Comparison of ENCODE assay signal across 15 cellular contexts in the genomic region with DNA sequence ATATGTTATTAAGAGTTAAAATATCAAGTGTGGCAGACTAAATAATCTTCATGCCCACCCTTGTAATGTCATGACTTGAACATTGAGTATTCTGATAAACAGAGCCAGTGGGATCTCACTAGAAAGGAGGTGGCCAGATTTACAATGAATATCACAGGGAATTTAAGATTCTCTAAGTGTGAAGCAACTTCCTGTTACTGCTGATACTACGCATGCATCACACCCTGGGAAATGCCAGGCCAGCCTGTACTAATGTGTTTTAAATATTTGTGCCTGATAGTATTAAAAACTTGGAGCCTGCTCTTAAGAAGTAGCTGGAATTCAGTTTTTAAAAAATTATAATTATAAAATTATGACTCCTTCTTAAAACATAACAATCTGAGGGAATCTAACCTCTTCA.
A peak's percentile ranks its signal among the peaks of the same experiment; 100 is the strongest.
DNase-seq lines count a peak whose midpoint lies in the region; ATAC-seq, FAIRE-seq and TF ChIP-seq lines count a peak whose summit lies in the region.
"Had no signal": no experiment of that assay in that cellular context is flagged by ENCODE, and none has a peak within 500 bp of the region (broad histone marks: within the 10 kb centered on the region; RNA-seq: fewer than 3 reads in every experiment).

No MANE protein-coding gene starts in this region.

- CTCF ChIA-PET in CD4-positive, alpha-beta T cell (lab: Charles Lee): interaction anchor here (1.5 to 2.0 kb wide), 2 partner anchors 20 to 81 kb away, joined by 3 to 6 read pairs; no protein-coding TSS in a partner anchor

- H3K27ac ChIP-seq in ACC112 (ENCODE audit: low read depth, low read length): peak overlapping the region; percentile 89
- peak overlapping the region; percentile 84 for H3K27ac ChIP-seq in brain microvascular endothelial cell
- peak overlapping the region; percentile 90 for H3K27ac ChIP-seq in keratinocyte (ENCODE audit: control insufficient read depth, insufficient read depth, low read length)
- no peak overlapping the region for H3K27ac ChIP-seq in CD4-positive, alpha-beta T cell (ENCODE audit: low read depth, low read length)
- H3K27ac ChIP-seq: KMS-11, pancreas had no signal

- no peaks in the 10 kb centered on the region for H3K36me3 Mint-ChIP-seq in CD4-positive, alpha-beta T cell (ENCODE audit: low read depth)
- H3K36me3 Mint-ChIP-seq: CD14-positive monocyte had no signal

- H3K79me2 ChIP-seq in ACC112 (ENCODE audit: control insufficient read depth, insufficient read depth, low read length, unreplicated experiment) (no peaks in the 10 kb centered on the region), keratinocyte (ENCODE audit: control insufficient read depth, insufficient read depth, low read length) (no peaks in the 10 kb centered on the region)

- no peak overlapping the region for H3K4me3 ChIP-seq in ACC112 (ENCODE audit: low read depth, low read length)
- H3K4me3 ChIP-seq in brain microvascular endothelial cell (ENCODE audit: low read depth, low read length): no peak overlapping the region
- no peak overlapping the region for H3K4me3 ChIP-seq in keratinocyte (ENCODE audit: control insufficient read depth in 2 of 3, extremely low read depth in 1 of 3, insufficient read depth in 2 of 3, low read depth in 1 of 3, low read length in 3 of 3)
- H3K4me3 ChIP-seq: coronary artery, pancreas had no signal

- no peak overlapping the region for H3K4me3 Mint-ChIP-seq in CD4-positive, alpha-beta T cell
- H3K4me3 Mint-ChIP-seq: activated T-cell treated with anti-CD3 and anti-CD28 coated beads, Interleukin-2, amount 50 U/mL, for 4 hours; CD14-positive monocyte had no signal

- peak; percentile 78 for FAIRE-seq in keratinocyte (lab: Jason Lieb, UNC)
- FAIRE-seq: pancreas had no signal

- H3K4me1 Mint-ChIP-seq in CD4-positive, alpha-beta T cell (ENCODE audit: low read depth): no peaks in the 10 kb centered on the region

- H3K36me3 ChIP-seq in ACC112 (ENCODE audit: insufficient read depth, low read length) (no peaks in the 10 kb centered on the region), brain microvascular endothelial cell (replicated peaks) (no peaks in the 10 kb centered on the region), keratinocyte (ENCODE audit: control insufficient read depth in 2 of 2, extremely low read depth in 1 of 2, insufficient read depth in 2 of 2, low read length in 2 of 2) (peaks cover 0 to 3% of the 10 kb centered on the region in 2 experiments)
- H3K36me3 ChIP-seq: pancreas had no signal

- dilution Hi-C loops in keratinocyte (cut with MboI; ENCODE audit: extremely low pct_ligation_motif_present, low sequenced_read_pairs): no loop called here

- no peak for ATAC-seq in CD4-positive, alpha-beta T cell (ENCODE audit: poor library complexity)
- ATAC-seq: activated T-cell treated with anti-CD3 and anti-CD28 coated beads, Interleukin-2, amount 50 U/mL, for 4 hours; pancreas had no signal

- peak; percentile 69 for DNase-seq in LHCN-M2 (ENCODE audit: low read depth)
- DNase-seq in brain microvascular endothelial cell: peak; percentile 89
- DNase-seq in keratinocyte (ENCODE audit: low read depth, low spot score): no peak
- DNase-seq in SHP77 treated with DMSO at 0.1 percent for 48 hours (lab: John Stamatoyannopoulos, UW): no peak
- DNase-seq in CD4-positive, alpha-beta T cell: no peak
- no peak for DNase-seq in activated CD8-positive, alpha-beta memory T cell treated with anti-CD3 and anti-CD28 coated beads for 24 hours
- DNase-seq in DMS 273 (lab: John Stamatoyannopoulos, UW; ENCODE audit: unreplicated experiment): no peak
- DNase-seq: activated T-cell treated with anti-CD3 and anti-CD28 coated beads, Interleukin-2, amount 50 U/mL, for 4 hours; NCI-H524; pancreas; T-helper 9 cell had no signal

- H3K27ac Mint-ChIP-seq in CD4-positive, alpha-beta T cell: no peak overlapping the region
- H3K27ac Mint-ChIP-seq: CD14-positive monocyte had no signal

- no peaks in the 10 kb centered on the region for H3K27me3 Mint-ChIP-seq in CD4-positive, alpha-beta T cell

- H3K4me1 ChIP-seq in ACC112 (ENCODE audit: control insufficient read depth, insufficient read depth, low read length, unreplicated experiment): peaks cover 24% of the 10 kb centered on the region
- H3K4me1 ChIP-seq in keratinocyte (ENCODE audit: control insufficient read depth, extremely low read depth, insufficient read depth, low read length): peaks cover 49% of the 10 kb centered on the region
- H3K4me1 ChIP-seq: pancreas had no signal

- no peaks in the 10 kb centered on the region for H3K9me3 ChIP-seq in keratinocyte (ENCODE audit: control insufficient read depth, low read depth, low read length)
- no peaks in the 10 kb centered on the region for H3K9me3 ChIP-seq in CD4-positive, alpha-beta T cell (ENCODE audit: control insufficient read depth, low read length)
- H3K9me3 ChIP-seq: pancreas had no signal

- POLR2A ChIA-PET in CD4-positive, alpha-beta T cell (lab: Charles Lee): interaction anchor here (0.9 to 1.2 kb wide), 3 partner anchors 8 to 34 kb away, joined by 3 to 4 read pairs (median 4); no protein-coding TSS in a partner anchor

- H4K20me1 ChIP-seq in keratinocyte (ENCODE audit: control insufficient read depth, extremely low read depth, insufficient read depth, low read length): no peaks in the 10 kb centered on the region

- H3K27me3 ChIP-seq in ACC112 (ENCODE audit: insufficient read depth, low read length) (no peaks in the 10 kb centered on the region), brain microvascular endothelial cell (replicated peaks) (no peaks in the 10 kb centered on the region), keratinocyte (ENCODE audit: control insufficient read depth, extremely low read depth, insufficient read depth, low read length) (no peaks in the 10 kb centered on the region)
- no peaks in the 10 kb centered on the region for H3K27me3 ChIP-seq in CD4-positive, alpha-beta T cell (ENCODE audit: control insufficient read depth, insufficient read depth, low read length)
- H3K27me3 ChIP-seq: pancreas had no signal

- peak overlapping the region; percentile 44 for H2AFZ ChIP-seq in ACC112 (ENCODE audit: low read length, unreplicated experiment)
- no peak overlapping the region for H2AFZ ChIP-seq in keratinocyte (ENCODE audit: control insufficient read depth, low read length)

- intact Hi-C loops in CD4-positive, alpha-beta T cell (cut with DNase I, micrococcal nuclease): no loop called here

- in situ Hi-C loops in brain microvascular endothelial cell (cut with HindIII; ENCODE audit: low pct_ligation_motif_present, low sequenced_read_pairs): no loop called here

- no peaks in the 10 kb centered on the region for H3K9me3 Mint-ChIP-seq in CD4-positive, alpha-beta T cell
- H3K9me3 Mint-ChIP-seq: activated T-cell treated with anti-CD3 and anti-CD28 coated beads, Interleukin-2, amount 50 U/mL, for 4 hours had no signal

- TF ChIP-seq CTCF in brain microvascular endothelial cell (IDR thresholded peaks at IDR 0.05; ENCODE audit: low read depth, low read length, missing control alignments): no peak
- TF ChIP-seq CTCF in keratinocyte (optimal IDR thresholded peaks at IDR 0.05 in 1 of 3, IDR thresholded peaks at IDR 0.05 in 1 of 3, conservative IDR thresholded peaks at IDR 0.05 in 1 of 3; ENCODE audit: extremely low read depth in 1 of 3, insufficient read depth in 2 of 3, low read length in 3 of 3): no peak
- no peak for TF ChIP-seq CTCF in CD4-positive, alpha-beta T cell (IDR thresholded peaks at IDR 0.05)

- H3K9ac ChIP-seq in keratinocyte (ENCODE audit: control insufficient read depth, extremely low read depth, insufficient read depth, low read length): peak overlapping the region; percentile 71
- H3K9ac ChIP-seq: KMS-11 had no signal

- H3K4me2 ChIP-seq in keratinocyte (ENCODE audit: control insufficient read depth, extremely low read depth, insufficient read depth, low read depth, low read length): peak overlapping the region; percentile 79
- H3K4me2 ChIP-seq: KMS-11 had no signal

- no peaks in the 10 kb centered on the region for H3K9me1 ChIP-seq in keratinocyte (ENCODE audit: control insufficient read depth, extremely low read depth, insufficient read depth, low read length)

Comparison
In these comparisons a context has a peak if more than half of its experiments do, and no peak if none do; other contexts are left out.
1. DNase-seq: peak in LHCN-M2 (single experiment) and brain microvascular endothelial cell (single experiment); none in keratinocyte (single experiment), SHP77 treated with DMSO at 0.1 percent for 48 hours (single experiment), CD4-positive, alpha-beta T cell (0 of 10), activated CD8-positive, alpha-beta memory T cell treated with anti-CD3 and anti-CD28 coated beads for 24 hours (single experiment) and DMS 273 (single experiment).